Comparison of ENCODE assay signal across 13 cellular contexts in genomic region chr3:194168994-194169393, GRCh38. TPM values are rescaled to one million over a fixed set of nuclear protein-coding genes. Genes with fewer than 3 reads are reported as not detected.
"Had no signal": no experiment of that assay in that cellular context is flagged by ENCODE, and none has a peak within 500 bp of the region (broad histone marks: within the 10 kb centered on the region; RNA-seq: fewer than 3 reads in every experiment).

No MANE protein-coding gene starts in this region.

- H3K9me3 Mint-ChIP-seq: activated naive CD4-positive, alpha-beta T cell treated with anti-CD3 and anti-CD28 coated beads, Interleukin-2, amount 50 U/mL, for 24 hours; activated T-cell treated with anti-CD3 and anti-CD28 coated beads, Interleukin-2, amount 50 U/mL, for 24 hours; central memory CD8-positive, alpha-beta T cell; effector memory CD8-positive, alpha-beta T cell; naive thymus-derived CD4-positive, alpha-beta T cell had no signal

- H3K4me1 Mint-ChIP-seq: activated CD8-positive, alpha-beta memory T cell treated with anti-CD3 and anti-CD28 coated beads, Interleukin-2, amount 10 ng/mL, durations not matched to agents 7 days and 5 days; activated naive CD4-positive, alpha-beta T cell treated with anti-CD3 and anti-CD28 coated beads, Interleukin-2, amount 50 U/mL, for 24 hours; central memory CD8-positive, alpha-beta T cell had no signal

- ATAC-seq: activated CD8-positive, alpha-beta memory T cell treated with anti-CD3 and anti-CD28 coated beads, Interleukin-2, amount 10 ng/mL, durations not matched to agents 7 days and 5 days; effector memory CD8-positive, alpha-beta T cell; naive thymus-derived CD4-positive, alpha-beta T cell had no signal

- H3K27ac Mint-ChIP-seq: activated CD8-positive, alpha-beta memory T cell treated with anti-CD3 and anti-CD28 coated beads, Interleukin-2, amount 10 ng/mL, durations not matched to agents 7 days and 5 days; activated naive CD4-positive, alpha-beta T cell treated with anti-CD3 and anti-CD28 coated beads, Interleukin-2, amount 50 U/mL, for 24 hours; activated T-cell treated with anti-CD3 and anti-CD28 coated beads, Interleukin-2, amount 50 U/mL, for 24 hours; effector memory CD8-positive, alpha-beta T cell; type B pancreatic cell had no signal

- H3K27me3 Mint-ChIP-seq: type B pancreatic cell had no signal

- DNase-seq: activated CD4-positive, alpha-beta T cell treated with anti-CD3 and anti-CD28 coated beads for 1 hour; activated CD4-positive, alpha-beta T cell treated with anti-CD3 and anti-CD28 coated beads, Interleukin-2, amount 50 U/mL, for 48 hours; activated CD8-positive, alpha-beta memory T cell treated with anti-CD3 and anti-CD28 coated beads, Interleukin-2, amount 10 ng/mL, durations not matched to agents 7 days and 5 days; activated effector memory CD4-positive, alpha-beta T cell treated with Interleukin-2 at 50 U/mL for 16 hours; activated T-cell treated with anti-CD3 and anti-CD28 coated beads, Interleukin-2, amount 50 U/mL, for 24 hours; effector memory CD8-positive, alpha-beta T cell; naive thymus-derived CD4-positive, alpha-beta T cell; occipital lobe; stimulated activated CD4-positive, alpha-beta T cell treated with anti-CD3 and anti-CD28 coated beads, Interleukin-12 subunit alpha, Interleukin-12 subunit beta, amount 100 ng/mL, for 4 hours; stimulated activated naive CD4-positive, alpha-beta T cell had no signal

- H3K36me3 Mint-ChIP-seq: activated CD8-positive, alpha-beta memory T cell treated with anti-CD3 and anti-CD28 coated beads, Interleukin-2, amount 10 ng/mL, durations not matched to agents 7 days and 5 days; activated naive CD4-positive, alpha-beta T cell treated with anti-CD3 and anti-CD28 coated beads, Interleukin-2, amount 50 U/mL, for 24 hours; type B pancreatic cell had no signal

- H3K4me3 Mint-ChIP-seq: activated CD8-positive, alpha-beta memory T cell treated with anti-CD3 and anti-CD28 coated beads, Interleukin-2, amount 10 ng/mL, durations not matched to agents 7 days and 5 days; activated naive CD4-positive, alpha-beta T cell treated with anti-CD3 and anti-CD28 coated beads, Interleukin-2, amount 50 U/mL, for 24 hours; activated T-cell treated with anti-CD3 and anti-CD28 coated beads, Interleukin-2, amount 50 U/mL, for 24 hours; central memory CD8-positive, alpha-beta T cell; effector memory CD8-positive, alpha-beta T cell; naive thymus-derived CD4-positive, alpha-beta T cell had no signal

RNA-seq across cellular contexts. Expression of gene HES1, which starts 33.0 kb away (rescaled TPM):
- polyA plus RNA-seq: naive thymus-derived CD4-positive, alpha-beta T cell had no signal
